8 cellular contexts compared by ENCODE assay signal in genomic region chr11:119144825-119145476, GRCh38. TPM values are rescaled to one million over a fixed set of nuclear protein-coding genes. Genes with fewer than 3 reads are reported as not detected.
DNase-seq lines count a peak whose midpoint lies in the region; ATAC-seq and TF ChIP-seq lines count a peak whose summit lies in the region.

No MANE protein-coding gene starts in this region.

- no peak overlapping the region for H3K27ac ChIP-seq in heart left ventricle

- H3K4me3 ChIP-seq in HAP-1 (no peak overlapping the region), heart left ventricle (no peak overlapping the region)

- H3K36me3 ChIP-seq in HAP-1 (replicated peaks) (no peaks in the 10 kb centered on the region), heart left ventricle (no peaks in the 10 kb centered on the region)

- H3K9me3 ChIP-seq in HAP-1 (no peaks in the 10 kb centered on the region), heart left ventricle (no peaks in the 10 kb centered on the region)

- intact Hi-C loops in heart left ventricle (cut with DNase I): loop anchor here in 8 of 10 donors (1.0 to 10.0 kb wide), 8 partner anchors 47 to 332 kb away; partner anchors contain the start of genes MCAM (in 1 of the 8) and RNF26 (in 1 of the 8)

- ATAC-seq in heart left ventricle (peak; percentile 67 to 91 (median 81)), HG03457 (IDR thresholded peaks at IDR 0.05; ENCODE audit: unreplicated experiment) (no peak), HG02571 (IDR thresholded peaks at IDR 0.05; ENCODE audit: unreplicated experiment) (no peak)

- in situ Hi-C loops in HAP-1 (cut with MboI; ENCODE audit: low sequenced_read_pairs): no loop called here

- TF ChIP-seq POLR2A in heart left ventricle (IDR thresholded peaks at IDR 0.05): no peak

- peak; percentile 46 to 72 (median 62) for TF ChIP-seq CTCF in heart left ventricle (IDR thresholded peaks at IDR 0.05)

- peaks cover 4% of the 10 kb centered on the region; the same call in 1 of the 2 replicates for H3K4me1 ChIP-seq in HAP-1
- H3K4me1 ChIP-seq in heart left ventricle: peaks cover 0 to 23% (median 7%) of the 10 kb centered on the region in 12 donors

- no peaks in the 10 kb centered on the region for H3K27me3 ChIP-seq in HAP-1 (ENCODE audit: low read depth)
- peaks cover 0 to 39% (median 0%) of the 10 kb centered on the region in 9 donors for H3K27me3 ChIP-seq in heart left ventricle

- DNase-seq in DMS53 treated with DMSO at 0.1 percent for 48 hours (lab: John Stamatoyannopoulos, UW; ENCODE audit: unreplicated experiment) (peak; percentile 43), HAP-1 (ENCODE audit: low spot score in 2 of 2) (peak; percentile 87 to 89), NCI-H524 treated with DMSO at 0.1 percent for 48 hours (lab: John Stamatoyannopoulos, UW) (peak; percentile 62), heart left ventricle (peak in 4 of 5 donors; percentile 42 to 65 (median 47)), pulmonary artery endothelial cell (ENCODE audit: low read depth, low spot score) (peak; percentile 32)
- peak; percentile 28 for DNase-seq in activated naive CD4-positive, alpha-beta T cell treated with anti-CD3 and anti-CD28 coated beads, Interleukin-2, amount 50 U/mL, for 16 hours

- WGBS in heart left ventricle, 4 donors: 13 to 17% (median 14%) methylated on average over 7 of the region's 7 CpGs

RNA-seq across cellular contexts. Expression of gene ABCG4, which starts 3.9 kb away (rescaled TPM):
- total RNA-seq in heart left ventricle: 1 to 10 TPM in 4 of 9 donors, under 1 TPM in 5; 0.38 to 2.1 (median 0.98) TPM
- polyA plus RNA-seq in heart left ventricle: 1 to 10 TPM in 1 of 2 donors, under 1 TPM in 1; 0.25 to 1.1 TPM
- 0.20 and 0.35 TPM in 2 replicates for total RNA-seq in pulmonary artery endothelial cell

RNA-seq across cellular contexts. Expression of gene HINFP, which starts 23.6 kb away (rescaled TPM):
- total RNA-seq in heart left ventricle (10 to 100 TPM in 7 of 9 donors, 1 to 10 TPM in 2; 9.4 to 16.3 (median 12.8) TPM), pulmonary artery endothelial cell (15.4 and 17.7 TPM in 2 replicates)
- polyA plus RNA-seq in heart left ventricle: 10 to 100 TPM; 10.8 to 12.9 TPM

RNA-seq across cellular contexts. Expression of gene NLRX1, which starts 23.6 kb away (rescaled TPM):
- total RNA-seq in heart left ventricle (10 to 100 TPM; 19.7 to 47.0 (median 30.7) TPM), pulmonary artery endothelial cell (10.9 and 15.5 TPM in 2 replicates)
- polyA plus RNA-seq in heart left ventricle: 10 to 100 TPM; 10.6 to 13.7 TPM

RNA-seq across cellular contexts. Expression of gene C2CD2L, which starts 37.8 kb away (rescaled TPM):
- 10 to 100 TPM in 5 of 9 donors, 1 to 10 TPM in 4; 7.1 to 18.3 (median 11.2) TPM for total RNA-seq in heart left ventricle
- polyA plus RNA-seq in heart left ventricle: 10 to 100 TPM in 1 of 2 donors, 1 to 10 TPM in 1; 6.6 to 17.7 TPM
- total RNA-seq in pulmonary artery endothelial cell: 2.0 and 4.5 TPM in 2 replicates

RNA-seq across cellular contexts. Expression of gene NHERF4, which starts 40.3 kb away (rescaled TPM):
- total RNA-seq in heart left ventricle (1 to 10 TPM in 1 of 9 donors, not detected in 8; 3.7 TPM), pulmonary artery endothelial cell (0.13 TPM in 1 of 2 replicates, not detected in the other)
- polyA plus RNA-seq in heart left ventricle: not detected

Comparison
In these comparisons a context has a peak if more than half of its experiments do, and no peak if none do; other contexts are left out.
1. DNase-seq: peak in every context shown above with its lines; median percentile 88 in HAP-1; 62 in NCI-H524 treated with DMSO at 0.1 percent for 48 hours; 47 in heart left ventricle; 43 in DMS53 treated with DMSO at 0.1 percent for 48 hours; 32 in pulmonary artery endothelial cell; 28 in activated naive CD4-positive, alpha-beta T cell treated with anti-CD3 and anti-CD28 coated beads, Interleukin-2, amount 50 U/mL, for 16 hours.
2. ATAC-seq: peak in heart left ventricle (4 of 4); none in HG03457 (single experiment) and HG02571 (single experiment).